In genomic region chr2:46963210-46963609, GRCh38 we compare ENCODE assay signal across 22 cellular contexts. TPM values are rescaled to one million over a fixed set of nuclear protein-coding genes. Genes with fewer than 3 reads are reported as not detected.
DNase-seq lines count a peak whose midpoint lies in the region; ATAC-seq and TF ChIP-seq lines count a peak whose summit lies in the region.
"Had no signal": no experiment of that assay in that cellular context is flagged by ENCODE, and none has a peak within 500 bp of the region (broad histone marks: within the 10 kb centered on the region; RNA-seq: fewer than 3 reads in every experiment).

No MANE protein-coding gene starts in this region.

- ATAC-seq in GM21619 (IDR thresholded peaks at IDR 0.05; ENCODE audit: unreplicated experiment): no peak
- ATAC-seq in GM19351 (IDR thresholded peaks at IDR 0.05; ENCODE audit: unreplicated experiment): no peak
- ATAC-seq: heart left ventricle, T-cell had no signal

- peaks cover 63% of the 10 kb centered on the region for H3F3A ChIP-seq in PC-9 (ENCODE audit: insufficient read depth, low read depth)

- peak overlapping the region; percentile 67 for H3K4me2 ChIP-seq in PC-9
- H3K4me2 ChIP-seq: neural progenitor cell had no signal

- peak overlapping the region; percentile 42 for H3K27ac Mint-ChIP-seq in activated naive CD4-positive, alpha-beta T cell treated with anti-CD3 and anti-CD28 coated beads, Interleukin-2, amount 10 ng/mL, durations not matched to agents 7 days and 5 days
- no peak overlapping the region for H3K27ac Mint-ChIP-seq in activated naive CD4-positive, alpha-beta T cell treated with anti-CD3 and anti-CD28 coated beads for 36 hours
- H3K27ac Mint-ChIP-seq: progenitor cell of endocrine pancreas had no signal

- peaks cover 24% of the 10 kb centered on the region for H3K36me3 Mint-ChIP-seq in activated naive CD4-positive, alpha-beta T cell treated with anti-CD3 and anti-CD28 coated beads, Interleukin-2, amount 10 ng/mL, durations not matched to agents 7 days and 5 days
- H3K36me3 Mint-ChIP-seq in activated naive CD4-positive, alpha-beta T cell treated with anti-CD3 and anti-CD28 coated beads for 36 hours (ENCODE audit: low read depth): peaks cover 19% of the 10 kb centered on the region

- H3K79me2 ChIP-seq in PC-9 (ENCODE audit: low read depth): peaks cover 36% of the 10 kb centered on the region

- peak in 1 of 2 donors; percentile 26 for TF ChIP-seq POLR2A in thyroid gland (IDR thresholded peaks at IDR 0.05)

- peaks cover 11% of the 10 kb centered on the region for H3K4me1 Mint-ChIP-seq in activated naive CD4-positive, alpha-beta T cell treated with anti-CD3 and anti-CD28 coated beads, Interleukin-2, amount 10 ng/mL, durations not matched to agents 7 days and 5 days
- H3K4me1 Mint-ChIP-seq in activated naive CD4-positive, alpha-beta T cell treated with anti-CD3 and anti-CD28 coated beads for 36 hours (ENCODE audit: low read depth): peaks cover 15% of the 10 kb centered on the region
- H3K4me1 Mint-ChIP-seq: neural progenitor cell had no signal

- H3K27me3 ChIP-seq in PC-9 (ENCODE audit: insufficient read depth, low read depth): no peaks in the 10 kb centered on the region
- no peaks in the 10 kb centered on the region for H3K27me3 ChIP-seq in layer of hippocampus (ENCODE audit: control insufficient read depth, insufficient read depth, low read length)
- no peaks in the 10 kb centered on the region for H3K27me3 ChIP-seq in thyroid gland
- H3K27me3 ChIP-seq: heart left ventricle, neural progenitor cell, SJSA1, uterus had no signal

- WGBS in thyroid gland, 2 donors: 43 to 56% methylated on average over 4 of the region's 4 CpGs

- H3K4me1 ChIP-seq in PC-9 (replicated peaks; ENCODE audit: insufficient read depth) (peaks cover 64% of the 10 kb centered on the region), thyroid gland (peaks cover 58 to 70% of the 10 kb centered on the region in 2 donors)
- H3K4me1 ChIP-seq: neural progenitor cell had no signal

- no peak overlapping the region for H2AFZ ChIP-seq in PC-9
- H2AFZ ChIP-seq: GM23248, neural progenitor cell had no signal

- no peak overlapping the region for H3K4me3 Mint-ChIP-seq in activated naive CD4-positive, alpha-beta T cell treated with anti-CD3 and anti-CD28 coated beads, Interleukin-2, amount 10 ng/mL, durations not matched to agents 7 days and 5 days
- H3K4me3 Mint-ChIP-seq in activated naive CD4-positive, alpha-beta T cell treated with anti-CD3 and anti-CD28 coated beads for 36 hours: no peak overlapping the region
- H3K4me3 Mint-ChIP-seq: central memory CD8-positive, alpha-beta T cell; neural progenitor cell; T-cell had no signal

- CTCF ChIA-PET in activated naive CD4-positive, alpha-beta T cell treated with anti-CD3 and anti-CD28 coated beads, Interleukin-2, amount 10 ng/mL, durations not matched to agents 7 days and 5 days (lab: Charles Lee): no interaction called here
- CTCF ChIA-PET in activated naive CD4-positive, alpha-beta T cell treated with anti-CD3 and anti-CD28 coated beads for 36 hours (lab: Charles Lee): interaction anchor here (0.8 to 1.6 kb wide), 2 partner anchors 22 to 74 kb away, joined by 3 to 4 read pairs; no protein-coding TSS in a partner anchor
- CTCF ChIA-PET in PC-9 (lab: Charles Lee) (no interaction called here), HEK293T (lab: Yijun Ruan, JAX) (no interaction called here)

- peaks cover 5% of the 10 kb centered on the region for H3K36me3 ChIP-seq in PC-9 (ENCODE audit: low read depth)
- H3K36me3 ChIP-seq in thyroid gland: peaks cover 7 to 9% of the 10 kb centered on the region in 2 donors
- H3K36me3 ChIP-seq: neural progenitor cell, uterus had no signal

- TF ChIP-seq CTCF in PC-9 (conservative IDR thresholded peaks at IDR 0.05) (no peak), thyroid gland (IDR thresholded peaks at IDR 0.05) (no peak)

- no peaks in the 10 kb centered on the region for H4K20me1 ChIP-seq in PC-9 (ENCODE audit: insufficient read depth)

- H3K27ac ChIP-seq in PC-9 (peak overlapping the region; percentile 93), layer of hippocampus (ENCODE audit: low read depth, low read length) (peak overlapping the region; percentile 55), thyroid gland (peak overlapping the region; percentile 80 to 99 (median 97))
- H3K27ac ChIP-seq: epithelial cell of prostate, heart left ventricle, neural progenitor cell, SJSA1, uterus had no signal

- H3K27me3 Mint-ChIP-seq in activated naive CD4-positive, alpha-beta T cell treated with anti-CD3 and anti-CD28 coated beads, Interleukin-2, amount 10 ng/mL, durations not matched to agents 7 days and 5 days: no peaks in the 10 kb centered on the region
- no peaks in the 10 kb centered on the region for H3K27me3 Mint-ChIP-seq in activated naive CD4-positive, alpha-beta T cell treated with anti-CD3 and anti-CD28 coated beads for 36 hours (ENCODE audit: low read depth)
- H3K27me3 Mint-ChIP-seq: central memory CD8-positive, alpha-beta T cell; progenitor cell of endocrine pancreas; T-cell had no signal

- intact Hi-C loops in activated naive CD4-positive, alpha-beta T cell treated with anti-CD3 and anti-CD28 coated beads for 36 hours (cut with micrococcal nuclease): no loop called here
- intact Hi-C loops in PC-9 (cut with micrococcal nuclease; ENCODE audit: unreplicated experiment) (no loop called here), thyroid gland (cut with DNase I) (no loop called here)

- no TSS peak for BruUV-seq in PC-9 (replicated peaks; lab: Mats Ljungman, UMichigan)

- DNase-seq in activated naive CD4-positive, alpha-beta T cell treated with anti-CD3 and anti-CD28 coated beads, Interleukin-2, amount 10 ng/mL, durations not matched to agents 7 days and 5 days: no peak
- DNase-seq in activated naive CD4-positive, alpha-beta T cell treated with anti-CD3 and anti-CD28 coated beads for 36 hours: no peak
- DNase-seq in PC-9: peak; percentile 42 to 54
- peak; percentile 54 to 76 for DNase-seq in thyroid gland
- no peak for DNase-seq in HEK293T (ENCODE audit: extremely low spot score)
- DNase-seq: activated CD4-positive, alpha-beta T cell treated with anti-CD3 and anti-CD28 coated beads, Interleukin-2, amount 50 U/mL, for 1 hour; heart left ventricle; NCI-H1694 treated with DMSO at 0.1 percent for 48 hours; NCI-H2171 treated with DMSO at 0.1 percent for 48 hours; NCI-H524 treated with DMSO at 0.1 percent for 48 hours; T-cell; uterus had no signal

- H3K9me3 ChIP-seq in PC-9 (ENCODE audit: insufficient read depth, low read depth) (no peaks in the 10 kb centered on the region), thyroid gland (no peaks in the 10 kb centered on the region)
- H3K9me3 ChIP-seq: heart left ventricle, SJSA1, uterus had no signal

- H3K9me2 ChIP-seq in PC-9 (ENCODE audit: insufficient read depth): no peaks in the 10 kb centered on the region

- no peaks in the 10 kb centered on the region for H3K9me3 Mint-ChIP-seq in activated naive CD4-positive, alpha-beta T cell treated with anti-CD3 and anti-CD28 coated beads, Interleukin-2, amount 10 ng/mL, durations not matched to agents 7 days and 5 days
- no peaks in the 10 kb centered on the region for H3K9me3 Mint-ChIP-seq in activated naive CD4-positive, alpha-beta T cell treated with anti-CD3 and anti-CD28 coated beads for 36 hours
- H3K9me3 Mint-ChIP-seq: activated naive CD4-positive, alpha-beta T cell treated with anti-CD3 and anti-CD28 coated beads, Interleukin-2, amount 50 U/mL, for 72 hours; central memory CD8-positive, alpha-beta T cell; neural progenitor cell; T-cell had no signal

- H3K4me3 ChIP-seq in PC-9 (no peak overlapping the region; the same call in 1 of the 2 replicates), thyroid gland (replicated peaks in 1 of 3) (no peak overlapping the region)
- H3K4me3 ChIP-seq: GM23248, heart left ventricle, neural progenitor cell, SJSA1, uterus had no signal

- POLR2A ChIA-PET in PC-9 (lab: Charles Lee; ENCODE audit: unreplicated experiment) (interaction anchor here (0.5 to 0.7 kb wide), 3 partner anchors 8 to 202 kb away, joined by 3 to 8 read pairs (median 3); no protein-coding TSS in a partner anchor), HEK293T (lab: Yijun Ruan, JAX) (no interaction called here)

TF ChIP-seq in HEK293T, 16 proteins besides CTCF, POLR2A, EP300 and RAD21:
- TF ChIP-seq FOXM1 (IDR thresholded peaks at IDR 0.05; ENCODE audit: borderline replicate concordance): no peak
- no peak for TF ChIP-seq HDGF (IDR thresholded peaks at IDR 0.05; ENCODE audit: borderline replicate concordance)
- TF ChIP-seq SP1 (IDR thresholded peaks at IDR 0.05): no peak
- TF ChIP-seq SUZ12 (IDR thresholded peaks at IDR 0.05): no peak
- TF ChIP-seq FOXK2 (IDR thresholded peaks at IDR 0.05): no peak
- no peak for TF ChIP-seq NFRKB (IDR thresholded peaks at IDR 0.05)
- TF ChIP-seq ZNF384 (IDR thresholded peaks at IDR 0.05): no peak
- no peak for TF ChIP-seq LEF1 (IDR thresholded peaks at IDR 0.05; ENCODE audit: borderline replicate concordance)

RNA-seq across cellular contexts. Expression of gene TTC7A, which starts 22.2 kb away (rescaled TPM):
- total RNA-seq in activated naive CD4-positive, alpha-beta T cell treated with anti-CD3 and anti-CD28 coated beads for 36 hours: 10 to 100 TPM; 53.1 to 56.7 TPM
- total RNA-seq in PC-9 (2021) (66.8 and 80.9 TPM in 2 replicates), thyroid gland (10 to 100 TPM; 27.5 to 46.8 (median 39.5) TPM)

RNA-seq across cellular contexts. Expression of gene MCFD2, which starts 47.6 kb away (rescaled TPM):
- 10 to 100 TPM; 30.1 to 30.2 TPM for total RNA-seq in activated naive CD4-positive, alpha-beta T cell treated with anti-CD3 and anti-CD28 coated beads for 36 hours
- total RNA-seq in PC-9 (2021): 127 and 163 TPM in 2 replicates
- total RNA-seq in thyroid gland: 100 to 1,000 TPM; 131 to 223 (median 169) TPM

Comparison
In these comparisons a context has a peak if more than half of its experiments do, and no peak if none do; other contexts are left out.
1. DNase-seq: peak in PC-9 (2 of 2) and thyroid gland (2 of 2); none in activated naive CD4-positive, alpha-beta T cell treated with anti-CD3 and anti-CD28 coated beads, Interleukin-2, amount 10 ng/mL, durations not matched to agents 7 days and 5 days (single experiment), activated naive CD4-positive, alpha-beta T cell treated with anti-CD3 and anti-CD28 coated beads for 36 hours (single experiment) and HEK293T (single experiment).
2. Peak in every context shown above with its lines, with median percentiles within 50 percentile points of each other: H3K27ac ChIP-seq.